15 cellular contexts compared by ENCODE assay signal in genomic region chr12:3136641-3137267, GRCh38. TPM values are rescaled to one million over a fixed set of nuclear protein-coding genes. Genes with fewer than 3 reads are reported as not detected.
DNase-seq lines count a peak whose midpoint lies in the region; ATAC-seq, FAIRE-seq and TF ChIP-seq lines count a peak whose summit lies in the region.
"Had no signal": no experiment of that assay in that cellular context is flagged by ENCODE, and none has a peak within 500 bp of the region (broad histone marks: within the 10 kb centered on the region; RNA-seq: fewer than 3 reads in every experiment).

No MANE protein-coding gene starts in this region.

- no peak overlapping the region for H3K18ac ChIP-seq in mesendoderm (ENCODE audit: low read length)

- no peak overlapping the region for H3K23ac ChIP-seq in mesendoderm (ENCODE audit: low read length)

- H3K4me1 ChIP-seq in A673 (ENCODE audit: insufficient read depth, low read length, poor library complexity, severe bottlenecking) = peaks cover 42% of the 10 kb centered on the region
- peaks cover 29% of the 10 kb centered on the region for H3K4me1 ChIP-seq in HUES48 (ENCODE audit: control insufficient read depth, insufficient read depth, low read length)
- H3K4me1 ChIP-seq in mesendoderm (ENCODE audit: control insufficient read depth, low read depth, low read length) = peaks cover 6% of the 10 kb centered on the region

- H3K4me2 ChIP-seq in mesendoderm (ENCODE audit: low read length) = no peak overlapping the region
- H3K4me2 ChIP-seq: A549 had no signal

- in situ Hi-C loops in G401 (cut with HindIII; ENCODE audit: low sequenced_read_pairs) = no loop called here

- peak overlapping the region; percentile 84 for H3K27ac ChIP-seq in A673 (ENCODE audit: low read depth, low read length, poor library complexity, severe bottlenecking)
- H3K27ac ChIP-seq in HUES48 (ENCODE audit: low read depth, low read length) = peak overlapping the region; percentile 1
- H3K27ac ChIP-seq in mesendoderm (ENCODE audit: low read depth, low read length) = no peak overlapping the region

- H3K79me2 ChIP-seq in mesendoderm (ENCODE audit: control insufficient read depth, insufficient read depth, low read length) = no peaks in the 10 kb centered on the region

- H3K9ac ChIP-seq in HUES48 (ENCODE audit: low read depth, low read length) (no peak overlapping the region), mesendoderm (ENCODE audit: low read length) (no peak overlapping the region)

- no peak overlapping the region for H4K8ac ChIP-seq in mesendoderm (ENCODE audit: low read depth, low read length)

- H3K36me3 ChIP-seq in A673 (ENCODE audit: insufficient read depth, low read length, poor library complexity, severe bottlenecking) = no peaks in the 10 kb centered on the region
- no peaks in the 10 kb centered on the region for H3K36me3 ChIP-seq in HUES48 (ENCODE audit: control insufficient read depth, insufficient read depth, low read length)
- H3K36me3 ChIP-seq in mesendoderm (ENCODE audit: control insufficient read depth, insufficient read depth, low read length) = no peaks in the 10 kb centered on the region
- H3K36me3 ChIP-seq: Peyer's patch had no signal

- H3K9me3 ChIP-seq in A673 (ENCODE audit: low read depth, low read length, poor library complexity, severe bottlenecking) (no peaks in the 10 kb centered on the region), HUES48 (ENCODE audit: control insufficient read depth, insufficient read depth, low read length) (no peaks in the 10 kb centered on the region)
- H3K9me3 ChIP-seq: A549, Peyer's patch had no signal

- no peak for TF ChIP-seq CTCF in A673 (conservative IDR thresholded peaks at IDR 0.05; ENCODE audit: low read depth, low read length)

- H3K27me3 ChIP-seq in A673 (replicated peaks; ENCODE audit: insufficient read depth, low read depth, low read length, poor library complexity) = no peaks in the 10 kb centered on the region
- H3K27me3 ChIP-seq in HUES48 (ENCODE audit: control insufficient read depth, insufficient read depth, low read length) = no peaks in the 10 kb centered on the region
- H3K27me3 ChIP-seq in mesendoderm (ENCODE audit: insufficient read depth, low read length, poor library complexity) = no peaks in the 10 kb centered on the region
- H3K27me3 ChIP-seq: Peyer's patch had no signal

- no peak for DNase-seq in A673 (ENCODE audit: low spot score)
- DNase-seq in mesendoderm = no peak
- peak; percentile 78 for DNase-seq in posterior vena cava (ENCODE audit: low spot score)
- no peak for DNase-seq in RCC 7860 (ENCODE audit: low spot score)
- DNase-seq in effector CD8-positive, alpha-beta T cell (lab: John Stamatoyannopoulos, UW) = no peak
- no peak for DNase-seq in G401 (ENCODE audit: low spot score)
- DNase-seq: DMS 273 treated with DMSO at 0.1 percent for 48 hours, NCI-H1105, NCI-H524 treated with DMSO at 0.1 percent for 48 hours, Peyer's patch, SHP77 treated with DMSO at 0.1 percent for 48 hours had no signal

- ATAC-seq in GM18909 (IDR thresholded peaks at IDR 0.05; ENCODE audit: poor library complexity, unreplicated experiment) = no peak

- no peak overlapping the region for H3K56ac ChIP-seq in mesendoderm (ENCODE audit: low read length)

- no CpG with 5 or more reads among the region's 12 CpGs for WGBS in mesendoderm (ENCODE audit: extremely low coverage, insufficient coverage, low lambda C conversion rate)

- H3K79me1 ChIP-seq in mesendoderm (ENCODE audit: low read length) = no peaks in the 10 kb centered on the region

- BruUV-seq in A673 (replicated peaks; lab: Mats Ljungman, UMichigan) = no TSS peak

- H2BK5ac ChIP-seq in mesendoderm (ENCODE audit: low read length) = no peak overlapping the region

- intact Hi-C loops in A673 (cut with micrococcal nuclease; ENCODE audit: unreplicated experiment) = no loop called here
- intact Hi-C loops in posterior vena cava (cut with DNase I) = loop anchor here in 1 of 2 donors (2.0 kb wide), 1 partner anchor 138 kb away; no protein-coding TSS in a partner anchor

- POLR2A ChIA-PET in A673 (lab: Charles Lee; ENCODE audit: low non-redundant PET) = no interaction called here

- FAIRE-seq in RCC 7860 (lab: Jason Lieb, UNC) = no peak
- FAIRE-seq: A549, GM12892 had no signal

- no peak overlapping the region for H3K4ac ChIP-seq in mesendoderm (ENCODE audit: low read depth, low read length)

- no peak overlapping the region for H2BK15ac ChIP-seq in mesendoderm (replicated peaks; ENCODE audit: low read depth)

- CTCF ChIA-PET in A673 (lab: Charles Lee) = interaction anchor here (0.6 to 2.9 kb wide), 3 partner anchors 26 to 139 kb away, joined by 3 to 14 read pairs (median 3); no protein-coding TSS in a partner anchor

- H4K5ac ChIP-seq in mesendoderm (ENCODE audit: low read length) = no peak overlapping the region

- no peak overlapping the region for H2BK120ac ChIP-seq in mesendoderm (ENCODE audit: low read depth, low read length)

- H2AK5ac ChIP-seq in mesendoderm (ENCODE audit: low read length) = peak overlapping the region; percentile 39

- no peak overlapping the region for H3K4me3 ChIP-seq in A673 (ENCODE audit: low read depth, low read length, poor library complexity, severe bottlenecking)
- H3K4me3 ChIP-seq in HUES48 (ENCODE audit: low read depth, low read length) = no peak overlapping the region
- no peak overlapping the region for H3K4me3 ChIP-seq in mesendoderm (ENCODE audit: low read length)
- H3K4me3 ChIP-seq: A549, Peyer's patch had no signal

RNA-seq across cellular contexts. Expression of gene TSPAN9, which starts 59.6 kb away (rescaled TPM):
- total RNA-seq in A673 (2021) (35.5 and 41.9 TPM in 2 replicates), posterior vena cava (10 to 100 TPM; 34.2 to 38.5 TPM)
- polyA plus RNA-seq in mesendoderm (2013, experiment 1 of 2) = 13.2 TPM
- 12.5 TPM for polyA plus RNA-seq in mesendoderm (2013, experiment 2 of 2)
- 18.8 and 19.1 TPM in 2 replicates for total RNA-seq in G401 (2014; rRNA removed; shearing (Covaris generic))
